In the genomic region with DNA sequence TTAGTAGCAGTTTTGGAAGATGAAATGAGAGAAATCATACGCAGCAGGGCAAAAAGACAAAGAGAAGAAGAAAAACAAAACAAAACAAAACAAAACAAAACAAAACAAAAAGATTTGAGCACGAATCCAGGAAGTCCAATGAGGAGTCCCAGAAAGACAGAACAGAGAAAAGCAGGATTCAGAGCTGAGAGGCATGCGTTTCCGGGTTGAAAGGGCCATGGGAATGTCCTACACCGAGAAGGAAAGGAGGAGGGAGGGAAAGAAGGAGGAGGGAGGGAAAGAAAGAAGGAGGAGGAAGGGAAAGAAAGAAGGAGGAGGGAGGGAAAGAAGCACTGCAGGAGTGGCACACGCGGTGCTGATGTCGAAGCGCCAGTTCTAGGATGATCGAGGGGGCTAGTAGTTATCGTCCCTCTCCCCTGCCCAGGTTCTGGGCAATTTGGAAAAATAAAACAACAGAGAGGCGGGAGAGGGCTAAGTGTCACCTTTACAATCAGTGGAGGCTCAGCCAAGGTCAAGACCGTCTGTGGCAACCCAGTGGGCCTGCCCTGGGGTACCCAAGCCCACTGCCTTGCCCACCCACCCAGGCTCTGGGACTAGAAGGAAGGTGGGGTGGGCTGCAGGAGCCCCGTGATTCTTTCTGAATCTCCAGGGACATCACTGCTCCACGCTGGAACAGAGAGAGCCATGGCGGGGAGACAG, we compare ENCODE assay signal across 27 cellular contexts.
"Had no signal": no experiment of that assay in that cellular context is flagged by ENCODE, and none has a peak within 500 bp of the region (broad histone marks: within the 10 kb centered on the region; RNA-seq: fewer than 3 reads in every experiment).

No MANE protein-coding gene starts in this region.

- ATAC-seq: activated naive CD4-positive, alpha-beta T cell treated with anti-CD3 and anti-CD28 coated beads, Interleukin-2, amount 50 U/mL, for 72 hours; body of pancreas; gastroesophageal sphincter; right lobe of liver; SK-N-SH treated with all-trans-retinoic acid at 6 μM for 48 hours; stimulated activated naive B cell treated with anti-CD40 and anti-IgM and Interleukin-4, amounts not matched to agents 10 μg/mL and 1 μg/mL and 100 μg/mL, for 72 hours; T-helper 17 cell had no signal

- H3K4me1 ChIP-seq: body of pancreas, colonic mucosa, gastroesophageal sphincter, right lobe of liver, transverse colon, vagina had no signal

- H3K4me1 Mint-ChIP-seq: naive thymus-derived CD4-positive, alpha-beta T cell; stimulated activated naive B cell treated with anti-CD40 and anti-IgM and Interleukin-4, amounts not matched to agents 10 μg/mL and 1 μg/mL and 100 μg/mL, for 72 hours; T-helper 17 cell had no signal

- H3K27me3 ChIP-seq: body of pancreas, colonic mucosa, hepatocyte, right lobe of liver, transverse colon, vagina had no signal

- H3K9me3 ChIP-seq: body of pancreas, colonic mucosa, right lobe of liver, transverse colon, vagina had no signal

- H3K4me2 ChIP-seq: hepatocyte had no signal

- H3K36me3 Mint-ChIP-seq: activated CD4-positive, alpha-beta memory T cell treated with anti-CD3 and anti-CD28 coated beads for 36 hours; activated naive CD4-positive, alpha-beta T cell treated with anti-CD3 and anti-CD28 coated beads, Interleukin-2, amount 50 U/mL, for 72 hours; naive thymus-derived CD4-positive, alpha-beta T cell; stimulated activated naive B cell treated with anti-CD40 and anti-IgM and Interleukin-4, amounts not matched to agents 10 μg/mL and 1 μg/mL and 100 μg/mL, for 72 hours had no signal

- H3K36me3 ChIP-seq: colonic mucosa, right lobe of liver, transverse colon, vagina, WERI-Rb-1 had no signal

- DNase-seq: activated CD4-positive, alpha-beta memory T cell treated with anti-CD3 and anti-CD28 coated beads for 36 hours; activated CD4-positive, alpha-beta T cell treated with anti-CD3 and anti-CD28 coated beads for 48 hours; activated gamma-delta T cell treated with Interleukin-2 at 50 U/mL for 16 hours; activated T-cell treated with anti-CD3 and anti-CD28 coated beads, Interleukin-2, amount 50 U/mL, for 1 hour; colonic mucosa; effector memory CD4-positive, alpha-beta T cell; islet precursor cell; midbrain; naive thymus-derived CD4-positive, alpha-beta T cell; occipital lobe; stimulated activated CD4-positive, alpha-beta T cell treated with anti-CD3 and anti-CD28 coated beads, Interleukin-4, amount 100 ng/mL, for 24 hours; stimulated activated naive B cell treated with anti-CD40 and anti-IgM and Interleukin-4, amounts not matched to agents 10 μg/mL and 1 μg/mL and 100 μg/mL, for 72 hours; T-helper 17 cell; T1000; transverse colon; WERI-Rb-1 had no signal

- H3K4me3 ChIP-seq: body of pancreas, colonic mucosa, dorsolateral prefrontal cortex, gastroesophageal sphincter, hepatocyte, right lobe of liver, skin epidermis, transverse colon, vagina had no signal

- H3K4me3 Mint-ChIP-seq: activated CD4-positive, alpha-beta memory T cell treated with anti-CD3 and anti-CD28 coated beads for 36 hours; activated T-helper 1 cell treated with anti-CD3 and anti-CD28 coated beads, Interleukin-12 subunit alpha, Interleukin-12 subunit beta, Interleukin-2, Interleukin-4 antibody, amounts not matched to agents 30 ng/mL and 10 ng/mL and 1 ng/mL, durations not matched to agents 14 hours and 24 hours and 36 hours; naive thymus-derived CD4-positive, alpha-beta T cell; neural crest cell; stimulated activated naive B cell treated with anti-CD40 and anti-IgM and Interleukin-4, amounts not matched to agents 10 μg/mL and 1 μg/mL and 100 μg/mL, for 72 hours; T-helper 17 cell had no signal

- H2AFZ ChIP-seq: hepatocyte had no signal

- H3K79me2 ChIP-seq: hepatocyte had no signal

- H3K27ac ChIP-seq: body of pancreas, colonic mucosa, dorsolateral prefrontal cortex, gastroesophageal sphincter, hepatocyte, right lobe of liver, transverse colon, vagina, WERI-Rb-1 had no signal

- H3K9me3 Mint-ChIP-seq: activated CD4-positive, alpha-beta memory T cell treated with anti-CD3 and anti-CD28 coated beads for 36 hours; activated T-helper 1 cell treated with anti-CD3 and anti-CD28 coated beads, Interleukin-12 subunit alpha, Interleukin-12 subunit beta, Interleukin-2, Interleukin-4 antibody, amounts not matched to agents 30 ng/mL and 10 ng/mL and 1 ng/mL, durations not matched to agents 14 hours and 24 hours and 36 hours; neural crest cell had no signal

- H3K27ac Mint-ChIP-seq: activated CD4-positive, alpha-beta memory T cell treated with anti-CD3 and anti-CD28 coated beads for 36 hours; activated T-helper 1 cell treated with anti-CD3 and anti-CD28 coated beads, Interleukin-12 subunit alpha, Interleukin-12 subunit beta, Interleukin-2, Interleukin-4 antibody, amounts not matched to agents 30 ng/mL and 10 ng/mL and 1 ng/mL, durations not matched to agents 14 hours and 24 hours and 36 hours; naive thymus-derived CD4-positive, alpha-beta T cell; stimulated activated naive B cell treated with anti-CD40 and anti-IgM and Interleukin-4, amounts not matched to agents 10 μg/mL and 1 μg/mL and 100 μg/mL, for 72 hours; T-helper 17 cell had no signal
